ENCODE assay signal across 28 cellular contexts in the genomic region with DNA sequence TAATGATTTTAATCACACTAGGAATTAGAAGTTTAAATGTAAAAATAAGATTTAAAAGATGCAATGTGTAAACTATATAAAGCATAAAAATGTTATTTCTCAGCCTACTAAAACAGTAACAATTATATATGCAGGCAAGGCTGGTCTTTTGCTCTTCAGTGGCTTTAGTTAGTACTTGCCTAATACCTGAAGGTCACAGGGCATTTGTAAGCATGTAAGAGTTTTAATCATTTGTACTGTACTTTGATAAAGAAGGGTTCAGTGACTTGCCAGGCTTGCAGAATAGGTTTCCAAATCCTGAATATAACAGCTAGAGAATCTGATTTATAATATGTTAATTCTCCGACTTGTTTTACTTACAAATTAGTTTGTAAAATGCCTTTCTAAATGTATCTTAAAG.
"Had no signal": no experiment of that assay in that cellular context is flagged by ENCODE, and none has a peak within 500 bp of the region (broad histone marks: within the 10 kb centered on the region; RNA-seq: fewer than 3 reads in every experiment).

No MANE protein-coding gene starts in this region.

- ATAC-seq: activated CD4-positive, alpha-beta T cell treated with anti-CD3 and anti-CD28 coated beads for 36 hours; activated CD8-positive, alpha-beta memory T cell treated with anti-CD3 and anti-CD28 coated beads, Interleukin-2, amount 10 ng/mL, durations not matched to agents 7 days and 5 days; activated CD8-positive, alpha-beta T cell treated with anti-CD3 and anti-CD28 coated beads, Interleukin-2, amount 10 ng/mL, durations not matched to agents 7 days and 5 days; activated naive CD8-positive, alpha-beta T cell treated with anti-CD3 and anti-CD28 coated beads, Interleukin-2, amount 50 U/mL, for 24 hours; body of pancreas; gastroesophageal sphincter had no signal

- H3K4me1 ChIP-seq: adrenal gland, body of pancreas, colonic mucosa, esophagus squamous epithelium, gastroesophageal sphincter had no signal

- H3K27me3 ChIP-seq: adrenal gland, body of pancreas, colonic mucosa, esophagus squamous epithelium, gastroesophageal sphincter had no signal

- H3K9me3 ChIP-seq: adrenal gland, body of pancreas, colonic mucosa, esophagus squamous epithelium, gastroesophageal sphincter had no signal

- H3K27ac ChIP-seq: adrenal gland, body of pancreas, colonic mucosa, epithelial cell of prostate, esophagus squamous epithelium, gastroesophageal sphincter had no signal

- DNase-seq: activated CD4-positive, alpha-beta memory T cell treated with anti-CD3 and anti-CD28 coated beads for 36 hours; activated CD4-positive, alpha-beta T cell treated with anti-CD3 and anti-CD28 coated beads for 36 hours; activated CD4-positive, alpha-beta T cell treated with anti-CD3 and anti-CD28 coated beads, Interleukin-2, amount 10 ng/mL, durations not matched to agents 24 days and 14 days; activated CD4-positive, CD25-positive, alpha-beta regulatory T cell; activated CD4-positive, CD25-positive, alpha-beta regulatory T cell treated with anti-CD3 and anti-CD28 coated beads, Interleukin-2, amount 50 U/mL, for 72 hours; activated CD8-positive, alpha-beta memory T cell treated with anti-CD3 and anti-CD28 coated beads, Interleukin-2, amount 10 ng/mL, durations not matched to agents 7 days and 5 days; activated CD8-positive, alpha-beta memory T cell treated with anti-CD3 and anti-CD28 coated beads, Interleukin-2, amount 50 U/mL, for 4 hours; activated CD8-positive, alpha-beta T cell treated with anti-CD3 and anti-CD28 coated beads, Interleukin-2, amount 10 ng/mL, durations not matched to agents 7 days and 5 days; activated effector memory CD4-positive, alpha-beta T cell treated with anti-CD3 and anti-CD28 coated beads, Interleukin-2, amount 50 U/mL, for 16 hours; activated naive CD4-positive, alpha-beta T cell treated with anti-CD3 and anti-CD28 coated beads for 36 hours; activated naive CD8-positive, alpha-beta T cell treated with anti-CD3 and anti-CD28 coated beads for 36 hours; activated naive CD8-positive, alpha-beta T cell treated with anti-CD3 and anti-CD28 coated beads, Interleukin-2, amount 50 U/mL, for 24 hours; activated T-cell treated with anti-CD3 and anti-CD28 coated beads, Interleukin-2, amount 50 U/mL, for 1 hour; activated T-cell treated with anti-CD3 and anti-CD28 coated beads, Interleukin-2, amount 50 U/mL, for 48 hours; adrenal gland; amygdala; aorta; body of pancreas; central memory CD4-positive, alpha-beta T cell; cerebellar nuclear complex; colonic mucosa; effector CD8-positive, alpha-beta T cell; esophagus squamous epithelium; foreskin melanocyte; T-helper 1 cell; T-helper 2 cell had no signal

- H3K36me3 ChIP-seq: adrenal gland, colonic mucosa had no signal

- H3K4me3 ChIP-seq: adrenal gland, body of pancreas, colonic mucosa, esophagus squamous epithelium, gastroesophageal sphincter had no signal
